10 cellular contexts compared by ENCODE assay signal in genomic region chr7:128036226-128036940, GRCh38. TPM values are rescaled to one million over a fixed set of nuclear protein-coding genes. Genes with fewer than 3 reads are reported as not detected.
DNase-seq lines count a peak whose midpoint lies in the region; ATAC-seq lines count a peak whose summit lies in the region.
"Had no signal": no experiment of that assay in that cellular context is flagged by ENCODE, and none has a peak within 500 bp of the region (broad histone marks: within the 10 kb centered on the region; RNA-seq: fewer than 3 reads in every experiment).

No MANE protein-coding gene starts in this region.

- DNase-seq in myocyte (ENCODE audit: low read depth) (peak; percentile 69), NCI-H146 (lab: John Stamatoyannopoulos, UW) (no peak), NOMO-1 treated with dmso at 0.1 percent for 144 hours (lab: John Stamatoyannopoulos, UW; ENCODE audit: unreplicated experiment) (no peak)
- no peak for DNase-seq in effector CD4-positive, alpha-beta T cell
- DNase-seq: PC-9 had no signal

- ATAC-seq in GM18868 (IDR thresholded peaks at IDR 0.05; ENCODE audit: unreplicated experiment) = peak; percentile 27
- ATAC-seq in GM21515 (IDR thresholded peaks at IDR 0.05; ENCODE audit: unreplicated experiment) = peak; percentile 56
- peak; percentile 55 for ATAC-seq in HG03045 (IDR thresholded peaks at IDR 0.05; ENCODE audit: unreplicated experiment)
- ATAC-seq in HG03442 (IDR thresholded peaks at IDR 0.05; ENCODE audit: unreplicated experiment) = no peak

RNA-seq across cellular contexts. Expression of gene LRRC4, which starts 5.1 kb away (rescaled TPM):
- total RNA-seq in myocyte = 1.3 and 1.7 TPM in 2 replicates
- polyA plus RNA-seq in myocyte (2012) = 1.9 TPM
- total RNA-seq: NCI-H460 had no signal
